In the genomic region with DNA sequence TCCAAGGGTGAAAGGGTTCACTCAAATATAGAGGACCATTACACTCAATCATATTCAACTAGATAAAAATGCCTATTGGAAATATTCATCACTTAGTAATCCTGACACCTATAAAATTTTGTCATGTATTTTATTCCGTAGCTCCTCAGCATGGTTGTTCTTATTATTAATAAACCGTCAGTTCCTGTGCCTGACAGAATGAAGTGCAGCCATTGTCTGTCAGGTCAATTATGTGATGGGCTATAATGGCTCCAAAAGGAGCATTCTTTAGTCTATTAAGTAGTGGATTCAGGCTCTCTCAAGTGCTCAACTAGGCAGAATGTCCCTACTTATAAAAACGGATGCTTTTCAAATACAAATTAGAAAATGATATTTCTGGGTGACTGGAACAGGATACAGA, we compare ENCODE assay signal across 27 cellular contexts.
"Had no signal": no experiment of that assay in that cellular context is flagged by ENCODE, and none has a peak within 500 bp of the region (broad histone marks: within the 10 kb centered on the region; RNA-seq: fewer than 3 reads in every experiment).

No MANE protein-coding gene starts in this region.

- DNase-seq: stimulated activated CD4-positive, alpha-beta T cell treated with anti-CD3 and anti-CD28 coated beads, Interleukin-2, amount 100 ng/mL, for 48 hours; stimulated activated CD4-positive, alpha-beta T cell treated with anti-CD3 and anti-CD28 coated beads, Interleukin-4, amount 100 ng/mL, for 1 hour; stimulated activated CD4-positive, alpha-beta T cell treated with anti-CD3 and anti-CD28 coated beads, Interleukin-4, amount 100 ng/mL, for 24 hours; stimulated activated CD4-positive, alpha-beta T cell treated with anti-CD3 and anti-CD28 coated beads, Interleukin-4, amount 100 ng/mL, for 4 hours; stimulated activated CD8-positive, alpha-beta memory T cell treated with anti-CD3 and anti-CD28 coated beads, Interleukin-4, amount 100 ng/mL, for 48 hours; stimulated activated naive B cell treated with anti-CD40 and anti-IgM and Interleukin-4, amounts not matched to agents 10 μg/mL and 1 μg/mL and 100 μg/mL, for 72 hours; stimulated activated naive CD4-positive, alpha-beta T cell; stimulated activated naive CD4-positive, alpha-beta T cell treated with Interleukin-2 at 50 U/mL for 16 hours; stimulated activated naive CD8-positive, alpha-beta T cell treated with anti-CD3 and anti-CD28 coated beads, Interleukin-15, amount 100 ng/mL, for 72 hours; stimulated activated naive CD8-positive, alpha-beta T cell treated with anti-CD3 and anti-CD28 coated beads, Interleukin-15, Interleukin-2, amounts not matched to agents 100 U/mL and 50 U/mL, for 24 hours; stomach; substantia nigra; testis; thyroid gland; tibial artery; transverse colon; trophoblast cell; upper lobe of left lung; upper lobe of right lung; uterus had no signal

- H3K27ac ChIP-seq: stomach, suprapubic skin, testis, thoracic aorta, thyroid gland, tibial artery, tibial nerve, transverse colon, upper lobe of left lung, upper lobe of right lung, uterus, vagina had no signal

- H3K36me3 ChIP-seq: stomach, suprapubic skin, thoracic aorta, thyroid gland, tibial artery, tibial nerve, transverse colon, upper lobe of left lung, upper lobe of right lung, uterus, vagina had no signal

- H3K9me3 ChIP-seq: stomach, suprapubic skin, testis, thoracic aorta, thyroid gland, tibial artery, tibial nerve, upper lobe of left lung, upper lobe of right lung, uterus, vagina had no signal

- FAIRE-seq: urothelium cell line had no signal

- H3K4me3 ChIP-seq: stomach, suprapubic skin, testis, thoracic aorta, thyroid gland, tibial artery, tibial nerve, transverse colon, upper lobe of left lung, upper lobe of right lung, uterus, vagina had no signal

- H3K27me3 ChIP-seq: stomach, suprapubic skin, testis, thyroid gland, tibial artery, tibial nerve, transverse colon, upper lobe of left lung, upper lobe of right lung, uterus, vagina had no signal

- ATAC-seq: stimulated activated effector memory CD8-positive, alpha-beta T cell treated with anti-CD3 and anti-CD28 coated beads, Interleukin-12 subunit alpha, Interleukin-12 subunit beta, amount 100 ng/mL, for 72 hours; stimulated activated memory B cell treated with anti-CD40 and anti-IgM and Interleukin-4, amounts not matched to agents 10 μg/mL and 1 μg/mL and 100 μg/mL, for 72 hours; stimulated activated naive B cell treated with anti-CD40 and anti-IgM and Interleukin-4, amounts not matched to agents 10 μg/mL and 1 μg/mL and 100 μg/mL, for 72 hours; stimulated activated naive CD8-positive, alpha-beta T cell treated with anti-CD3 and anti-CD28 coated beads, Interleukin-15, amount 100 ng/mL, for 72 hours; stimulated activated naive CD8-positive, alpha-beta T cell treated with anti-CD3 and anti-CD28 coated beads, Interleukin-15, Interleukin-2, amounts not matched to agents 100 U/mL and 50 U/mL, for 24 hours; upper lobe of right lung had no signal
